26 cellular contexts compared by ENCODE assay signal in the genomic region with DNA sequence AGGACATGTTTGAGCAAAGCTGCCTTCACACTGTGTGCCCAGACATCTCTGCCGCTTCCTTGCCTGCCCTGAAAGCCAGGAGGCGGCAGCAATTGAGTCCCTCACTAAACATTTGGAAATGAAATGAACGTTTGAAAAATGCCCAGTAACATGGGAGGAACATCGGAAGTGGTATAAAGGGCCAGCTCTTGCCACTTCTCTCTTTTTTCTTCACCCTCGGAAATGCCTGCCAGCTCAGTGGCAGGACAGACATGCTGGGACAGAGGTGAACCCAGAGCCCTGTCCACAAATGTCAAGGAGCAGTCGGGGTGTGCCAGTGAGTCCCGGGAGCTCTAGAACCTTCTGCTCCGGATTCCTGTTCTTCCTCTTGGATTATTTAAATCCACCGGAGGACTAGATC.
"Had no signal": no experiment of that assay in that cellular context is flagged by ENCODE, and none has a peak within 500 bp of the region (broad histone marks: within the 10 kb centered on the region; RNA-seq: fewer than 3 reads in every experiment).

No MANE protein-coding gene starts in this region.

- H3K27ac Mint-ChIP-seq: mesothelial cell of epicardium; natural killer cell treated with Interleukin-12 subunit alpha and Interleukin-12 subunit beta and Interleukin-15 and Interleukin-18, amount 100 ng/mL, for 72 hours; stimulated activated effector memory CD8-positive, alpha-beta T cell treated with anti-CD3 and anti-CD28 coated beads, Interleukin-12 subunit alpha, Interleukin-12 subunit beta, amount 100 ng/mL, for 72 hours had no signal

- H3K4me3 ChIP-seq: dorsolateral prefrontal cortex, gastrocnemius medialis, heart left ventricle, hepatocyte, lung, mucosa of descending colon, prostate gland, right atrium auricular region, smooth muscle cell, stomach, testis, tibial artery, upper lobe of left lung had no signal

- H3K36me3 ChIP-seq: gastrocnemius medialis, prostate gland had no signal

- H3K4me1 Mint-ChIP-seq: naive B cell; stimulated activated effector memory CD8-positive, alpha-beta T cell treated with anti-CD3 and anti-CD28 coated beads, Interleukin-12 subunit alpha, Interleukin-12 subunit beta, amount 100 ng/mL, for 72 hours had no signal

- H3K9me3 ChIP-seq: gastrocnemius medialis, heart left ventricle, mucosa of descending colon, prostate gland, right atrium auricular region, stomach, testis, tibial artery, upper lobe of left lung had no signal

- H3K36me3 Mint-ChIP-seq: natural killer cell treated with Interleukin-12 subunit alpha and Interleukin-12 subunit beta and Interleukin-15 and Interleukin-18, amount 100 ng/mL, for 72 hours; stimulated activated effector memory CD8-positive, alpha-beta T cell treated with anti-CD3 and anti-CD28 coated beads, Interleukin-12 subunit alpha, Interleukin-12 subunit beta, amount 100 ng/mL, for 72 hours had no signal

- H3K9me3 Mint-ChIP-seq: mesothelial cell of epicardium; naive B cell; natural killer cell treated with Interleukin-12 subunit alpha and Interleukin-12 subunit beta and Interleukin-15 and Interleukin-18, amount 100 ng/mL, for 72 hours; stimulated activated effector memory CD8-positive, alpha-beta T cell treated with anti-CD3 and anti-CD28 coated beads, Interleukin-12 subunit alpha, Interleukin-12 subunit beta, amount 100 ng/mL, for 72 hours had no signal

- H3K27me3 ChIP-seq: dorsolateral prefrontal cortex, gastrocnemius medialis, heart left ventricle, hepatocyte, right atrium auricular region, stomach, testis, tibial artery, upper lobe of left lung had no signal

- H3K27me3 Mint-ChIP-seq: naive B cell; natural killer cell treated with Interleukin-12 subunit alpha and Interleukin-12 subunit beta and Interleukin-15 and Interleukin-18, amount 100 ng/mL, for 72 hours had no signal

- H3K4me3 Mint-ChIP-seq: mesothelial cell of epicardium; natural killer cell treated with Interleukin-12 subunit alpha and Interleukin-12 subunit beta and Interleukin-15 and Interleukin-18, amount 100 ng/mL, for 72 hours; stimulated activated effector memory CD8-positive, alpha-beta T cell treated with anti-CD3 and anti-CD28 coated beads, Interleukin-12 subunit alpha, Interleukin-12 subunit beta, amount 100 ng/mL, for 72 hours had no signal

- H3K27ac ChIP-seq: dorsolateral prefrontal cortex, hepatocyte, prostate gland, right atrium auricular region, stomach, testis, tibial artery, upper lobe of left lung had no signal

- DNase-seq: dorsolateral prefrontal cortex; effector CD4-positive, alpha-beta T cell; gastrocnemius medialis; heart left ventricle; kidney glomerular epithelial cell; mesenchymal stem cell; mucosa of descending colon; naive B cell; nucleus accumbens; stimulated activated CD4-positive, alpha-beta T cell treated with anti-CD3 and anti-CD28 coated beads, Interleukin-2, amount 100 ng/mL, for 24 hours; stimulated activated CD4-positive, alpha-beta T cell treated with anti-CD3 and anti-CD28 coated beads, Interleukin-4, amount 100 ng/mL, for 24 hours; stimulated activated naive CD4-positive, alpha-beta T cell treated with Interleukin-2 at 50 U/mL for 16 hours; stomach; substantia nigra; testis; tibial artery; upper lobe of left lung had no signal

- H3K4me1 ChIP-seq: prostate gland, testis had no signal

- ATAC-seq: gastrocnemius medialis; mucosa of descending colon; natural killer cell treated with Interleukin-12 subunit alpha and Interleukin-12 subunit beta and Interleukin-15 and Interleukin-18, amount 100 ng/mL, for 72 hours; sciatic nerve; stimulated activated effector memory CD8-positive, alpha-beta T cell treated with anti-CD3 and anti-CD28 coated beads, Interleukin-12 subunit alpha, Interleukin-12 subunit beta, amount 100 ng/mL, for 72 hours had no signal
